ENCODE assay signal across 16 cellular contexts in the genomic region with DNA sequence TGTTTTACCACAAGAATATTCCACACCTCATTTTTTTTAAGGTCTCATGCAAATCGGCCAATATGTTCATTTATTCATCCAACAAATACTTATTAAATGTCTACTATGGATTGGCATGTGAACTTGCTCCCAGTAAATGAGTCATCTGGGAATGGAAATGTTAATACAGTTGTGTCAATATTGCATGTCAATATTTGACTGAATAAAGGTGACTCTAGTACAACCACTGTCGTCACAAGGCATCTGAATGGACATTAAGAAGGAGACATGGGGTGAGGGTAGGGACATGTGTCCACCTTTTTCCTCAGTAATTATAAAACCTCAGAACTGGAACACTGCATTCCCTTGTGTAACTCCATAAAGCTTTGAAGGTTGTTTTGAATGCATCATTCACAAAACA.
"Had no signal": no experiment of that assay in that cellular context is flagged by ENCODE, and none has a peak within 500 bp of the region (broad histone marks: within the 10 kb centered on the region; RNA-seq: fewer than 3 reads in every experiment).

No MANE protein-coding gene starts in this region.

- H3K27me3 ChIP-seq: thyroid gland, uterus had no signal

- H3K9me3 ChIP-seq: thyroid gland, uterus had no signal

- H3K4me1 ChIP-seq: thyroid gland, uterus had no signal

- ATAC-seq: activated CD8-positive, alpha-beta memory T cell treated with anti-CD3 and anti-CD28 coated beads, Interleukin-2, amount 10 ng/mL, durations not matched to agents 7 days and 5 days; activated T-cell treated with anti-CD3 and anti-CD28 coated beads, Interleukin-2, amount 50 U/mL, for 72 hours; right cardiac atrium had no signal

- H3K4me3 ChIP-seq: lung, smooth muscle cell, thyroid gland, uterus had no signal

- H3K36me3 ChIP-seq: thyroid gland, uterus had no signal

- DNase-seq: activated CD4-positive, alpha-beta T cell treated with anti-CD3 and anti-CD28 coated beads, Interleukin-2, amount 50 U/mL, for 48 hours; activated CD4-positive, CD25-positive, alpha-beta regulatory T cell treated with anti-CD3 and anti-CD28 coated beads, Interleukin-2, amount 50 U/mL, for 72 hours; activated CD8-positive, alpha-beta memory T cell treated with anti-CD3 and anti-CD28 coated beads, Interleukin-2, amount 10 ng/mL, durations not matched to agents 7 days and 5 days; activated gamma-delta T cell treated with Interleukin-2 at 50 U/mL for 16 hours; activated naive CD8-positive, alpha-beta T cell treated with anti-CD3 and anti-CD28 coated beads for 36 hours; activated T-cell treated with anti-CD3 and anti-CD28 coated beads, Interleukin-2, amount 50 U/mL, for 72 hours; endodermal cell; hippocampal formation; midbrain; naive B cell; posterior cingulate gyrus; right cardiac atrium; thyroid gland; uterus had no signal

- H3K27ac ChIP-seq: thyroid gland, uterus had no signal
